ENCODE assay signal across 9 cellular contexts in the genomic region with DNA sequence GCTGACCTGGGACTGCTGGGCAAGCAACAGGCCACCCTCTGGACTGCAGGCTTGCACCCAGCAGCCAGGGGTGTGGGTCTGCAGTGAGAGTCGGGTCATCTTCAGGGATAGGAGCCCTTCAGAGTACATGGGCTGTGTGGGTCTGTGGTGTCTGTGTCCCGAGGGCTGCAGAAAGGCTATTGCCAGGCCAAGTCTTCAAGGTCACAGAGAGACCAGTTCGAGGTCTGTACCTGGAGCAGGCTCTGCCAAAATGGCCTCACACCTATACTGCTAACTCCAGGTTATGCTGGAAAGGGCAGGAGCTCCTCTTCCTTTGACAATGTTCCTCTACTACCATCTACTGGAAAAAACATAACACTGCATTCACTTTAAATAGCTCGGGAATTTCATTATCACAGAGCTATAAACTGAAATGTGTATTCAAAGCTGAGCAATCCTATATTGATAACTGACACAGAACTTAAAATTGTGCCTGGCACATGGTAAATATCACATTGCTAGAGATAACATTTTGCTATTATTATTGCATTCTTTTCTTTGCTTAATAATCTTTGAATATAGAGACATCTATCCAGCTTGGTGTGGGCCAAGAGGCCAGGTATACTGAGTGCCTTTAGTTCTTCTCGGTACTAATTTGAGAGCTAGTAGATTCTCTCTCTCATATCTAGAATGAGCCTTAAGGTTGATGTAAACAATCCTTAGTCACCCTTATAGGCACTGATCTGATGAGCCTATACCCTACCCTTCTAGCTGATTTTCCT. TPM values are rescaled to one million over a fixed set of nuclear protein-coding genes. Genes with fewer than 3 reads are reported as not detected.
DNase-seq lines count a peak whose midpoint lies in the region; ATAC-seq, FAIRE-seq and TF ChIP-seq lines count a peak whose summit lies in the region.
"Had no signal": no experiment of that assay in that cellular context is flagged by ENCODE, and none has a peak within 500 bp of the region (broad histone marks: within the 10 kb centered on the region; RNA-seq: fewer than 3 reads in every experiment).

No MANE protein-coding gene starts in this region.

- H3K4me1 ChIP-seq in HAP-1 (no peaks in the 10 kb centered on the region), left ventricle myocardium inferior (no peaks in the 10 kb centered on the region), small intestine (ENCODE audit: control insufficient read depth in 2 of 2, insufficient read depth in 1 of 2, low read depth in 1 of 2, low read length in 1 of 2) (no peaks in the 10 kb centered on the region)

- H3K36me3 ChIP-seq in HAP-1 (replicated peaks) (no peaks in the 10 kb centered on the region), left ventricle myocardium inferior (no peaks in the 10 kb centered on the region), small intestine (ENCODE audit: control insufficient read depth in 2 of 2, insufficient read depth in 2 of 2, low read length in 2 of 2) (no peaks in the 10 kb centered on the region)

- intact Hi-C loops in left ventricle myocardium inferior (cut with micrococcal nuclease), result no loop called here

- in situ Hi-C loops in G401 (cut with HindIII; ENCODE audit: low sequenced_read_pairs) (no loop called here), HAP-1 (cut with MboI; ENCODE audit: low sequenced_read_pairs) (loop anchor here (10.0 kb wide), 1 partner anchor 408 kb away; no protein-coding TSS in a partner anchor)

- WGBS in small intestine, 3 donors, result 37 to 40% (median 38%) methylated on average over 5 of the region's 5 CpGs

- H3K9me3 ChIP-seq in HAP-1, result no peaks in the 10 kb centered on the region
- H3K9me3 ChIP-seq in left ventricle myocardium inferior (replicated peaks), result peaks cover 2% of the 10 kb centered on the region
- H3K9me3 ChIP-seq in small intestine (ENCODE audit: control insufficient read depth, low read depth), result no peaks in the 10 kb centered on the region

- FAIRE-seq in small intestine (lab: Jason Lieb, UNC), result no peak

- DNase-seq in G401 (ENCODE audit: low spot score), result peak; percentile 62
- DNase-seq in HAP-1 (ENCODE audit: low spot score in 2 of 2), result peak; percentile 36 to 65
- DNase-seq in NCI-H2029 (lab: John Stamatoyannopoulos, UW), result peak; percentile 22
- DNase-seq in left ventricle myocardium inferior, result no peak
- peak; percentile 61 for DNase-seq in small intestine
- DNase-seq in NCI-H187 (lab: John Stamatoyannopoulos, UW), result no peak

- H3K27me3 ChIP-seq in HAP-1 (ENCODE audit: low read depth) (no peaks in the 10 kb centered on the region), left ventricle myocardium inferior (ENCODE audit: low read depth) (no peaks in the 10 kb centered on the region), small intestine (ENCODE audit: control insufficient read depth in 2 of 2, insufficient read depth in 2 of 2, low read length in 2 of 2) (no peaks in the 10 kb centered on the region)

- H3K27ac ChIP-seq in left ventricle myocardium inferior (replicated peaks), result no peak overlapping the region
- no peak overlapping the region for H3K27ac ChIP-seq in small intestine (ENCODE audit: low read depth in 1 of 2, low read length in 1 of 2)
- H3K27ac ChIP-seq: skin epidermis had no signal

- ATAC-seq in HG03025 (IDR thresholded peaks at IDR 0.05; ENCODE audit: low FRiP score, unreplicated experiment), result no peak

- peak; percentile 49 for TF ChIP-seq CTCF in WI38 (IDR thresholded peaks at IDR 0.05; ENCODE audit: low read depth, low read length)
- TF ChIP-seq CTCF in left ventricle myocardium inferior (IDR thresholded peaks at IDR 0.05; ENCODE audit: borderline replicate concordance), result peak; percentile 76

- H3K4me3 ChIP-seq in HAP-1, result no peak overlapping the region
- H3K4me3 ChIP-seq in WI38 (ENCODE audit: low read depth, low read length), result no peak overlapping the region
- no peak overlapping the region for H3K4me3 ChIP-seq in left ventricle myocardium inferior
- H3K4me3 ChIP-seq in small intestine (ENCODE audit: low read depth in 1 of 2, low read length in 2 of 2), result no peak overlapping the region
- H3K4me3 ChIP-seq: skin epidermis had no signal

RNA-seq across cellular contexts. Expression of gene DNAH14, which starts 6.9 kb away (rescaled TPM):
- 51.6 and 55.6 TPM in 2 replicates for total RNA-seq in G401 (2014; rRNA removed; shearing (Covaris generic))
- total RNA-seq in left ventricle myocardium inferior, result 3.0 TPM
- 1 to 10 TPM in 2 of 3 donors, not detected in 1; 1.4 to 3.9 TPM for polyA plus RNA-seq in small intestine

Comparison
In these comparisons a context has a peak if more than half of its experiments do, and no peak if none do; other contexts are left out.
1. DNase-seq: peak in G401 (single experiment), HAP-1 (2 of 2), NCI-H2029 (single experiment) and small intestine (single experiment); none in left ventricle myocardium inferior (single experiment) and NCI-H187 (0 of 2).
2. RNA of gene DNAH14, which starts 6.9 kb away (total RNA-seq): 51.6 to 55.6 TPM in G401; 3.0 TPM in left ventricle myocardium inferior (single experiment); every median in the first group is over 10 times any median in the second.